Comparison of ENCODE assay signal across 1 cellular context in genomic region chr17:42163113-42163512, GRCh38.
TF ChIP-seq lines count a peak whose summit lies in the region.

No MANE protein-coding gene starts in this region.

TF ChIP-seq in K562, 482 proteins besides CTCF, POLR2A, EP300 and RAD21:
- TF ChIP-seq CTCFL (IDR thresholded peaks at IDR 0.05; ENCODE audit: borderline replicate concordance, insufficient read depth, low read depth, low read length, poor library complexity, severe bottlenecking) (peak; percentile 54), ZNF217 (CRISPR knock-in tag; IDR thresholded peaks at IDR 0.05) (no peak), CREM (IDR thresholded peaks at IDR 0.05; ENCODE audit: low read depth) (peak; percentile 29; the same call in 1 of the 2 replicates), ATF1 (CRISPR knock-in tag; IDR thresholded peaks at IDR 0.05) (no peak), ATF1 (tag; IDR thresholded peaks at IDR 0.05) (no peak), SNIP1 (IDR thresholded peaks at IDR 0.05; ENCODE audit: low read depth) (no peak), ZFX (CRISPR knock-in tag; IDR thresholded peaks at IDR 0.05) (0 out of 2 replicates have a peak, but pooled peaks have one; percentile 33), XRCC5 (IDR thresholded peaks at IDR 0.05; ENCODE audit: low read depth, low read length) (0 out of 2 replicates have a peak, but pooled peaks have one; percentile 46), CTBP1 (IDR thresholded peaks at IDR 0.05; ENCODE audit: borderline replicate concordance) (peak; percentile 42; the same call in 1 of the 2 replicates), TOE1 (IDR thresholded peaks at IDR 0.05; ENCODE audit: borderline replicate concordance) (no peak), TOE1 (CRISPR knock-in tag; IDR thresholded peaks at IDR 0.05; ENCODE audit: borderline replicate concordance, low read depth) (no peak), ZMIZ1 (IDR thresholded peaks at IDR 0.05; ENCODE audit: low read depth in 2 of 2, low read length in 2 of 2) (no peak), RCOR1 (IDR thresholded peaks at IDR 0.05; ENCODE audit: borderline replicate concordance in 1 of 2, low read depth in 2 of 2, low read length in 2 of 2) (0 out of 4 replicates have a peak, but pooled peaks of 1 of the 2 experiments have one; percentile 22), ZBTB1 (CRISPR knock-in tag; IDR thresholded peaks at IDR 0.05; ENCODE audit: borderline replicate concordance, low read depth) (no peak)
- TF ChIP-seq, protein P1, sequence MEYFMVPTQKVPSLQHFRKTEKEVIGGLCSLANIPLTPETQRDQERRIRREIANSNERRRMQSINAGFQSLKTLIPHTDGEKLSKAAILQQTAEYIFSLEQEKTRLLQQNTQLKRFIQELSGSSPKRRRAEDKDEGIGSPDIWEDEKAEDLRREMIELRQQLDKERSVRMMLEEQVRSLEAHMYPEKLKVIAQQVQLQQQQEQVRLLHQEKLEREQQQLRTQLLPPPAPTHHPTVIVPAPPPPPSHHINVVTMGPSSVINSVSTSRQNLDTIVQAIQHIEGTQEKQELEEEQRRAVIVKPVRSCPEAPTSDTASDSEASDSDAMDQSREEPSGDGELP (CRISPR knock-in tag; IDR thresholded peaks at IDR 0.05; ENCODE audit: borderline replicate concordance): peak; percentile 46; the same call in 1 of the 2 replicates
- TF ChIP-seq, protein P2, sequence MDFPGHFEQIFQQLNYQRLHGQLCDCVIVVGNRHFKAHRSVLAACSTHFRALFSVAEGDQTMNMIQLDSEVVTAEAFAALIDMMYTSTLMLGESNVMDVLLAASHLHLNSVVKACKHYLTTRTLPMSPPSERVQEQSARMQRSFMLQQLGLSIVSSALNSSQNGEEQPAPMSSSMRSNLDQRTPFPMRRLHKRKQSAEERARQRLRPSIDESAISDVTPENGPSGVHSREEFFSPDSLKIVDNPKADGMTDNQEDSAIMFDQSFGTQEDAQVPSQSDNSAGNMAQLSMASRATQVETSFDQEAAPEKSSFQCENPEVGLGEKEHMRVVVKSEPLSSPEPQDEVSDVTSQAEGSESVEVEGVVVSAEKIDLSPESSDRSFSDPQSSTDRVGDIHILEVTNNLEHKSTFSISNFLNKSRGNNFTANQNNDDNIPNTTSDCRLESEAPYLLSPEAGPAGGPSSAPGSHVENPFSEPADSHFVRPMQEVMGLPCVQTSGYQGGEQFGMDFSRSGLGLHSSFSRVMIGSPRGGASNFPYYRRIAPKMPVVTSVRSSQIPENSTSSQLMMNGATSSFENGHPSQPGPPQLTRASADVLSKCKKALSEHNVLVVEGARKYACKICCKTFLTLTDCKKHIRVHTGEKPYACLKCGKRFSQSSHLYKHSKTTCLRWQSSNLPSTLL (IDR thresholded peaks at IDR 0.05): no peak
